ENCODE assay signal across 9 cellular contexts in the genomic region with DNA sequence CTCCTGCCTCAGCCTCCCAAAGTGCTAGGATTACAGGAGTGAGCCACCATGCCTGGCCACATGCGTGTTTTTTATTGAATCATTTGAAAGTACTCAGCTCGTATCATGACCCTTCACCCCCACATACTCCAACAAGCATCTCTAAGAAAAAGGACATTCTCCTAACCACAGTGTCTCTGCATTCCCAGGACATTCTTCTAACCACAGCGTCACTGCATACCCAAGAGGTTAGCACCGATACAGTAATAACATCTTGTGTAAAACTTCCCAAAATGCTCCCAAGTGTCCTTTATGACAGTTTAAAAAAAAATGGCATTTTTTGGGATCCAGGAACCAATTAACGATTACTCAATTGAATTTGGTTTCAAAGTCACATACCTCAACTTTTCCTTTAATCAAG. TPM values are rescaled to one million over a fixed set of nuclear protein-coding genes. Genes with fewer than 3 reads are reported as not detected.
DNase-seq lines count a peak whose midpoint lies in the region; ATAC-seq and TF ChIP-seq lines count a peak whose summit lies in the region.
"Had no signal": no experiment of that assay in that cellular context is flagged by ENCODE, and none has a peak within 500 bp of the region (broad histone marks: within the 10 kb centered on the region; RNA-seq: fewer than 3 reads in every experiment).

No MANE protein-coding gene starts in this region.

- no peaks in the 10 kb centered on the region for H3K36me3 Mint-ChIP-seq in nephron (ENCODE audit: low read depth)

- no peak overlapping the region for H3K4me3 ChIP-seq in AG09309 (ENCODE audit: control insufficient read depth, low read depth, low read length)

- no peak for TF ChIP-seq CTCF in AG09309 (IDR thresholded peaks at IDR 0.05; ENCODE audit: control insufficient read depth, insufficient read depth, low read depth, low read length, missing control alignments)
- TF ChIP-seq CTCF in nephron (IDR thresholded peaks at IDR 0.05; ENCODE audit: unreplicated experiment in 3 of 3), result no peak

- no peak for ATAC-seq in GM21447 (IDR thresholded peaks at IDR 0.05; ENCODE audit: unreplicated experiment)
- no peak for ATAC-seq in HG02970 (IDR thresholded peaks at IDR 0.05; ENCODE audit: low FRiP score, unreplicated experiment)

- peak; percentile 83 for DNase-seq in AG09309 (ENCODE audit: low read depth)
- peak; percentile 92 for DNase-seq in LHCN-M2 (ENCODE audit: low read depth)
- peak; percentile 49 for DNase-seq in epidermal melanocyte (ENCODE audit: insufficient read length, low spot score)
- DNase-seq in activated CD4-positive, CD25-positive, alpha-beta regulatory T cell (lab: John Stamatoyannopoulos, UW), result no peak
- no peak for DNase-seq in DMS153 (lab: John Stamatoyannopoulos, UW)
- DNase-seq: activated CD4-positive, alpha-beta T cell treated with anti-CD3 and anti-CD28 coated beads, Interleukin-2, amount 50 U/mL, for 48 hours had no signal

- peaks cover 55% of the 10 kb centered on the region for H3K4me1 Mint-ChIP-seq in nephron

- H3K4me3 Mint-ChIP-seq in nephron, result no peak overlapping the region

- peak overlapping the region; percentile 50 to 97 (median 94) for H3K27ac Mint-ChIP-seq in nephron

- no peaks in the 10 kb centered on the region for H3K27me3 Mint-ChIP-seq in nephron (ENCODE audit: low read depth)

- H3K9me3 Mint-ChIP-seq in nephron, result no peaks in the 10 kb centered on the region

RNA-seq across cellular contexts. Expression of a gene that starts 39.6 kb away (rescaled TPM):
- total RNA-seq in LHCN-M2 (2014; rRNA removed), result 46.1 and 47.5 TPM in 2 replicates
- 106 TPM for polyA plus RNA-seq in LHCN-M2 (2012)

Comparison
In these comparisons a context has a peak if more than half of its experiments do, and no peak if none do; other contexts are left out.
1. DNase-seq: peak in AG09309 (single experiment), LHCN-M2 (single experiment) and epidermal melanocyte (single experiment); none in activated CD4-positive, CD25-positive, alpha-beta regulatory T cell (0 of 4) and DMS153 (single experiment).